Comparison of ENCODE assay signal across 8 cellular contexts in the genomic region with DNA sequence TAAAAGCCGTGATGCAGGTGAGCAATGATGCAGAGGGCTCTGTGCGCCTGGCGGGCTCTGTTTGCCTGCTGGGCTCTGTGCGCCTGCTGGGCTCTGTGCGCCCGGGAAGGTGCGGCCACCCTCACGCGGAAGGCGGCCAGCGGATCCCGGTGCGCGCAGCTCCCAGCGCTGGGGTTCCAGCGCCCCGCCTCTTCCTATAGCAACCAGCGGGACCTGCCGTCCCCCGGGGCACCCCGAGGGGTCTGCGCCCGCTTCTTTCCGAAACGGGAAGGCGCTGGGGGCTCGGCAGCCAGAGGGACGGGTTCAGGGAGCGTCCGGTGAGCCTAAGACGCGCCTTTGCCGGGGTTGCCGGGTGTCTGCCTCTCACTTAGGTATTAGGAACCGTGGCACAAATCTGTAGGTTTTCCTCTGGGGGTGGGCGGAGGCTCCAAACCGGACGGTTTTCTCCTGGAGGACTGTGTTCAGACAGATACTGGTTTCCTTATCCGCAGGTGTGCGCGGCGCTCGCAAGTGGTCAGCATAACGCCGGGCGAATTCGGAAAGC. TPM values are rescaled to one million over a fixed set of nuclear protein-coding genes. Genes with fewer than 3 reads are reported as not detected.
DNase-seq lines count a peak whose midpoint lies in the region; ATAC-seq, FAIRE-seq and TF ChIP-seq lines count a peak whose summit lies in the region.

No MANE protein-coding gene starts in this region.

- H3K4me1 ChIP-seq in liver (ENCODE audit: control insufficient read depth in 4 of 4, insufficient read depth in 4 of 4, low read length in 3 of 4) = peaks cover 0 to 14% (median 7%) of the 10 kb centered on the region in 4 donors
- H3K4me1 ChIP-seq in SJCRH30 = no peaks in the 10 kb centered on the region

- DNase-seq in NCI-H1417 (lab: John Stamatoyannopoulos, UW) (peak; percentile 42 to 82 (median 80)), NCI-H1417 treated with DMSO at 0.1 percent for 48 hours (lab: John Stamatoyannopoulos, UW) (no peak), NCI-H510A treated with DMSO at 0.1 percent for 48 hours (lab: John Stamatoyannopoulos, UW) (peak; percentile 45), urothelium cell line (ENCODE audit: low spot score) (peak; percentile 23), SJCRH30 (no peak)
- DNase-seq in central memory CD8-positive, alpha-beta T cell (ENCODE audit: low spot score in 2 of 2) = no peak

- TF ChIP-seq CTCF in liver (IDR thresholded peaks at IDR 0.05; ENCODE audit: low read depth, low read length, missing input control) = no peak

- no peak overlapping the region for H3K27ac Mint-ChIP-seq in central memory CD8-positive, alpha-beta T cell (ENCODE audit: low read depth)

- peaks cover 9% of the 10 kb centered on the region for H3K27me3 Mint-ChIP-seq in central memory CD8-positive, alpha-beta T cell

- H3K4me1 Mint-ChIP-seq in central memory CD8-positive, alpha-beta T cell = no peaks in the 10 kb centered on the region

- H3K9me3 ChIP-seq in liver (ENCODE audit: control insufficient read depth in 4 of 4, low read length in 3 of 4) (no peaks in the 10 kb centered on the region), SJCRH30 (replicated peaks) (0 out of 2 replicates have a peak, but pooled peaks cover 2% of the 10 kb centered on the region)

- peaks cover 12% of the 10 kb centered on the region for H3K36me3 Mint-ChIP-seq in central memory CD8-positive, alpha-beta T cell (ENCODE audit: insufficient read depth)

- H3K9ac ChIP-seq in liver (ENCODE audit: low read depth in 1 of 2, low read length in 2 of 2) = no peak overlapping the region

- no peak for ATAC-seq in central memory CD8-positive, alpha-beta T cell (replicated peaks; ENCODE audit: extremely low read depth, poor library complexity, severe bottlenecking)
- ATAC-seq in GM21576 (IDR thresholded peaks at IDR 0.05; ENCODE audit: unreplicated experiment) = no peak

- TF ChIP-seq RAD21 in liver (IDR thresholded peaks at IDR 0.05) = no peak

- H3K4me3 ChIP-seq in liver (ENCODE audit: low read depth in 1 of 3, low read length in 3 of 3) = peak overlapping the region in 2 of 3 donors; percentile 38
- no peak overlapping the region for H3K4me3 ChIP-seq in SJCRH30

- H3K36me3 ChIP-seq in liver (ENCODE audit: control insufficient read depth in 4 of 4, insufficient read depth in 3 of 4, low read depth in 1 of 4, low read length in 3 of 4) (peaks cover 7 to 16% (median 8%) of the 10 kb centered on the region in 4 donors), SJCRH30 (no peaks in the 10 kb centered on the region)

- H3K27me3 ChIP-seq in liver (ENCODE audit: control insufficient read depth in 4 of 4, insufficient read depth in 4 of 4, low read length in 3 of 4) (peaks cover 0 to 5% (median 0%) of the 10 kb centered on the region in 4 donors), SJCRH30 (no peaks in the 10 kb centered on the region)

- 4% methylated on average over 47 of the region's 47 CpGs for WGBS in liver

- H3K27ac ChIP-seq in liver (ENCODE audit: low read depth in 1 of 2, low read length in 2 of 2) (no peak overlapping the region), SJCRH30 (no peak overlapping the region)

- no peak for FAIRE-seq in urothelium cell line (lab: Jason Lieb, UNC)

- no peaks in the 10 kb centered on the region for H3K9me3 Mint-ChIP-seq in central memory CD8-positive, alpha-beta T cell

- peak overlapping the region; percentile 70 for H3K4me3 Mint-ChIP-seq in central memory CD8-positive, alpha-beta T cell

TF ChIP-seq in liver, 16 proteins besides CTCF, POLR2A, EP300 and RAD21:
- TF ChIP-seq HNF4G (IDR thresholded peaks at IDR 0.05) = no peak
- no peak for TF ChIP-seq SP1 (IDR thresholded peaks at IDR 0.05)
- TF ChIP-seq EGR1 (IDR thresholded peaks at IDR 0.05; ENCODE audit: low read depth in 2 of 2) = no peak
- no peak for TF ChIP-seq FOXA1 (IDR thresholded peaks at IDR 0.05)
- no peak for TF ChIP-seq HNF4A (conservative IDR thresholded peaks at IDR 0.05)
- TF ChIP-seq, protein P1, sequence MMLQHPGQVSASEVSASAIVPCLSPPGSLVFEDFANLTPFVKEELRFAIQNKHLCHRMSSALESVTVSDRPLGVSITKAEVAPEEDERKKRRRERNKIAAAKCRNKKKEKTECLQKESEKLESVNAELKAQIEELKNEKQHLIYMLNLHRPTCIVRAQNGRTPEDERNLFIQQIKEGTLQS (IDR thresholded peaks at IDR 0.05) = no peak
- no peak for TF ChIP-seq ZBTB33 (IDR thresholded peaks at IDR 0.05)
- TF ChIP-seq FOXA2 (IDR thresholded peaks at IDR 0.05) = no peak
- TF ChIP-seq, protein P2, sequence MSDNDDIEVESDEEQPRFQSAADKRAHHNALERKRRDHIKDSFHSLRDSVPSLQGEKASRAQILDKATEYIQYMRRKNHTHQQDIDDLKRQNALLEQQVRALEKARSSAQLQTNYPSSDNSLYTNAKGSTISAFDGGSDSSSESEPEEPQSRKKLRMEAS (IDR thresholded peaks at IDR 0.05) = no peak
- no peak for TF ChIP-seq TAF1 (conservative IDR thresholded peaks at IDR 0.05)
- TF ChIP-seq REST (IDR thresholded peaks at IDR 0.05) = no peak
- no peak for TF ChIP-seq RXRA (IDR thresholded peaks at IDR 0.05)
- TF ChIP-seq YY1 (IDR thresholded peaks at IDR 0.05) = no peak
- TF ChIP-seq GABPA (IDR thresholded peaks at IDR 0.05 in 1 of 2, conservative IDR thresholded peaks at IDR 0.05 in 1 of 2) = no peak
- no peak for TF ChIP-seq JUND (IDR thresholded peaks at IDR 0.05)
- TF ChIP-seq NR2F2 (IDR thresholded peaks at IDR 0.05) = no peak

RNA-seq across cellular contexts. Expression of gene PRMT2, which starts 31.8 kb away (rescaled TPM):
- 10 to 100 TPM; 27.3 to 29.2 TPM for total RNA-seq in liver
- 10 to 100 TPM; 17.9 to 19.0 TPM for polyA plus RNA-seq in liver
- total RNA-seq in SJCRH30 (2014; rRNA removed; shearing (Covaris generic)) = 53.1 and 62.0 TPM in 2 replicates

Comparison
In these comparisons a context has a peak if more than half of its experiments do, and no peak if none do; other contexts are left out.
1. DNase-seq: peak in NCI-H1417 (3 of 3), NCI-H510A treated with DMSO at 0.1 percent for 48 hours (single experiment) and urothelium cell line (single experiment); none in NCI-H1417 treated with DMSO at 0.1 percent for 48 hours (single experiment), central memory CD8-positive, alpha-beta T cell (0 of 2) and SJCRH30 (0 of 2).